Comparison of ENCODE assay signal across 8 cellular contexts in the genomic region with DNA sequence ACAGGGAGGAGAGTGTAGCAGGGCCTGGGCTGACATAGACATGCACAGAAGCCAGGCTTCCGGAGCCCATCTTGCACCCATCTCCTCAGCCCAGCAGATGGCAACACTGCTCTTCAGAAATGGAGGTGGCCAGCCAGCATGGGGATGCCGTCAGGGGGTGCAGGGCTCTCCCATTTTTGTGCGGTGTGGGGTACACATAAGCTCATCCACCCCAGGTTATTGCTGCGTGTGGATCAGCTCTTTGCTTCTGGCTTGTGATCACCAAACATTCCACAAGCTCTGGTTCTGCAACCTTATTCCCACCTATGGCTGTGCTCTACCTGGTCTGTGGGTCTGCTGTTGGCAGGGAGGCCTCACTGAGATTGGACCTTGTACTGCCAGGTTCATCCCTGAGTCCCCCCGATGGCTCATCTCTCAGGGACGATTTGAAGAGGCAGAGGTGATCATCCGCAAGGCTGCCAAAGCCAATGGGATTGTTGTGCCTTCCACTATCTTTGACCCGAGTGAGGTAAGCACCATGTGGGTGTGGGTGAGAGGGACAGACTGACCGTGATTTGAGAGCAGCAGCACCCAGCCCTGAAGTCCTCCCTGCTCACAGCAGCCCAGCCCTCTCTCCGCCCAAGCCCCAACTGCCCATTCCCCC. TPM values are rescaled to one million over a fixed set of nuclear protein-coding genes. Genes with fewer than 3 reads are reported as not detected.
DNase-seq lines count a peak whose midpoint lies in the region; ATAC-seq, FAIRE-seq and TF ChIP-seq lines count a peak whose summit lies in the region.

No MANE protein-coding gene starts in this region.

- intact Hi-C loops in head of caudate nucleus (cut with DNase I), result loop anchor here (2.0 kb wide), 1 partner anchor 114 kb away; no protein-coding TSS in a partner anchor
- intact Hi-C loops in posterior cingulate gyrus (cut with DNase I), result loop anchor here (1.0 to 5.0 kb wide), 2 partner anchors 115 to 496 kb away; no protein-coding TSS in a partner anchor

- ATAC-seq in GM19467 (IDR thresholded peaks at IDR 0.05; ENCODE audit: unreplicated experiment), result peak; percentile 79
- peak; percentile 74 for ATAC-seq in SK-N-SH treated with all-trans-retinoic acid at 6 μM for 48 hours

- DNase-seq in D721Med (ENCODE audit: insufficient read length, low spot score) (peak; percentile 43), HL-60 (ENCODE audit: low read depth in 1 of 2, low spot score in 1 of 2) (peak in 1 of 2 experiments; percentile 51), head of caudate nucleus (peak; percentile 46 to 89 (median 76)), posterior cingulate gyrus (peak in 9 of 10 donors; percentile 47 to 96 (median 70)), ureter (ENCODE audit: low spot score) (peak; percentile 85)
- DNase-seq in activated naive CD4-positive, alpha-beta T cell treated with anti-CD3 and anti-CD28 coated beads, Interleukin-2, amount 50 U/mL, for 16 hours, result peak; percentile 77

- FAIRE-seq in D721Med (lab: Jason Lieb, UNC), result no peak

- TF ChIP-seq CTCF in D721Med (IDR thresholded peaks at IDR 0.05; ENCODE audit: insufficient read depth, missing control alignments) (peak; percentile 44), HL-60 (IDR thresholded peaks at IDR 0.05; ENCODE audit: insufficient read depth, low read length) (peak; percentile 38)

- H3K27ac ChIP-seq in HL-60 (replicated peaks), result no peak overlapping the region

- H3K4me3 ChIP-seq in HL-60 (replicated peaks; ENCODE audit: insufficient read depth, low read length), result no peak overlapping the region

- H3K27me3 ChIP-seq in HL-60 (ENCODE audit: insufficient read depth, poor library complexity, severe bottlenecking), result no peaks in the 10 kb centered on the region

TF ChIP-seq in SK-N-SH treated with all-trans-retinoic acid at 6 μM for 48 hours, 23 proteins besides CTCF, POLR2A, EP300 and RAD21:
- TF ChIP-seq ZNF8 (CRISPR knock-in tag; IDR thresholded peaks at IDR 0.05) (no peak), ISL1 (CRISPR knock-in tag; IDR thresholded peaks at IDR 0.05) (no peak), PPARA (CRISPR knock-in tag; IDR thresholded peaks at IDR 0.05; ENCODE audit: borderline replicate concordance) (no peak), ARNTL (CRISPR knock-in tag; IDR thresholded peaks at IDR 0.05; ENCODE audit: borderline replicate concordance, low read depth) (no peak), CSDC2 (CRISPR knock-in tag; IDR thresholded peaks at IDR 0.05) (no peak), ZFP3 (CRISPR knock-in tag; IDR thresholded peaks at IDR 0.05) (no peak), ZC3H10 (CRISPR knock-in tag; IDR thresholded peaks at IDR 0.05) (no peak), ZNF565 (CRISPR knock-in tag; conservative IDR thresholded peaks at IDR 0.05; ENCODE audit: low read depth) (no peak), OSR1 (CRISPR knock-in tag; IDR thresholded peaks at IDR 0.05) (no peak)
- TF ChIP-seq, protein P1, sequence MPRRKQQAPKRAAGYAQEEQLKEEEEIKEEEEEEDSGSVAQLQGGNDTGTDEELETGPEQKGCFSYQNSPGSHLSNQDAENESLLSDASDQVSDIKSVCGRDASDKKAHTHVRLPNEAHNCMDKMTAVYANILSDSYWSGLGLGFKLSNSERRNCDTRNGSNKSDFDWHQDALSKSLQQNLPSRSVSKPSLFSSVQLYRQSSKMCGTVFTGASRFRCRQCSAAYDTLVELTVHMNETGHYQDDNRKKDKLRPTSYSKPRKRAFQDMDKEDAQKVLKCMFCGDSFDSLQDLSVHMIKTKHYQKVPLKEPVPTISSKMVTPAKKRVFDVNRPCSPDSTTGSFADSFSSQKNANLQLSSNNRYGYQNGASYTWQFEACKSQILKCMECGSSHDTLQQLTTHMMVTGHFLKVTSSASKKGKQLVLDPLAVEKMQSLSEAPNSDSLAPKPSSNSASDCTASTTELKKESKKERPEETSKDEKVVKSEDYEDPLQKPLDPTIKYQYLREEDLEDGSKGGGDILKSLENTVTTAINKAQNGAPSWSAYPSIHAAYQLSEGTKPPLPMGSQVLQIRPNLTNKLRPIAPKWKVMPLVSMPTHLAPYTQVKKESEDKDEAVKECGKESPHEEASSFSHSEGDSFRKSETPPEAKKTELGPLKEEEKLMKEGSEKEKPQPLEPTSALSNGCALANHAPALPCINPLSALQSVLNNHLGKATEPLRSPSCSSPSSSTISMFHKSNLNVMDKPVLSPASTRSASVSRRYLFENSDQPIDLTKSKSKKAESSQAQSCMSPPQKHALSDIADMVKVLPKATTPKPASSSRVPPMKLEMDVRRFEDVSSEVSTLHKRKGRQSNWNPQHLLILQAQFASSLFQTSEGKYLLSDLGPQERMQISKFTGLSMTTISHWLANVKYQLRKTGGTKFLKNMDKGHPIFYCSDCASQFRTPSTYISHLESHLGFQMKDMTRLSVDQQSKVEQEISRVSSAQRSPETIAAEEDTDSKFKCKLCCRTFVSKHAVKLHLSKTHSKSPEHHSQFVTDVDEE (CRISPR knock-in tag; IDR thresholded peaks at IDR 0.05), result no peak
- TF ChIP-seq, protein P2, sequence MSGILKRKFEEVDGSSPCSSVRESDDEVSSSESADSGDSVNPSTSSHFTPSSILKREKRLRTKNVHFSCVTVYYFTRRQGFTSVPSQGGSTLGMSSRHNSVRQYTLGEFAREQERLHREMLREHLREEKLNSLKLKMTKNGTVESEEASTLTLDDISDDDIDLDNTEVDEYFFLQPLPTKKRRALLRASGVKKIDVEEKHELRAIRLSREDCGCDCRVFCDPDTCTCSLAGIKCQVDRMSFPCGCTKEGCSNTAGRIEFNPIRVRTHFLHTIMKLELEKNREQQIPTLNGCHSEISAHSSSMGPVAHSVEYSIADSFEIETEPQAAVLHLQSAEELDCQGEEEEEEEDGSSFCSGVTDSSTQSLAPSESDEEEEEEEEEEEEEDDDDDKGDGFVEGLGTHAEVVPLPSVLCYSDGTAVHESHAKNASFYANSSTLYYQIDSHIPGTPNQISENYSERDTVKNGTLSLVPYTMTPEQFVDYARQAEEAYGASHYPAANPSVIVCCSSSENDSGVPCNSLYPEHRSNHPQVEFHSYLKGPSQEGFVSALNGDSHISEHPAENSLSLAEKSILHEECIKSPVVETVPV (CRISPR knock-in tag; IDR thresholded peaks at IDR 0.05), result no peak

RNA-seq across cellular contexts. Expression of a gene that starts 17.3 kb away (rescaled TPM):
- 23.2 TPM for total RNA-seq in ureter
